14 cellular contexts compared by ENCODE assay signal in genomic region chr2:51706220-51706619, GRCh38.
DNase-seq lines count a peak whose midpoint lies in the region; TF ChIP-seq lines count a peak whose summit lies in the region.
"Had no signal": no experiment of that assay in that cellular context is flagged by ENCODE, and none has a peak within 500 bp of the region (broad histone marks: within the 10 kb centered on the region; RNA-seq: fewer than 3 reads in every experiment).

No MANE protein-coding gene starts in this region.

- H3K9me3 ChIP-seq in colonic mucosa: no peaks in the 10 kb centered on the region

- no peaks in the 10 kb centered on the region for H3K27me3 ChIP-seq in colonic mucosa

- H3K9ac ChIP-seq in colonic mucosa (ENCODE audit: low read depth in 2 of 2, low read length in 2 of 2): no peak overlapping the region

- TF ChIP-seq CTCF in colonic mucosa (IDR thresholded peaks at IDR 0.05): no peak

- no peaks in the 10 kb centered on the region for H3K36me3 ChIP-seq in colonic mucosa

- H3K27ac ChIP-seq in colonic mucosa: no peak overlapping the region

- intact Hi-C loops in colonic mucosa (cut with DNase I): no loop called here

- DNase-seq in NCI-H510A treated with DMSO at 0.1 percent for 48 hours (lab: John Stamatoyannopoulos, UW) (peak; percentile 42), NCI-H510A (lab: John Stamatoyannopoulos, UW) (no peak), NCI-H146 treated with DMSO at 0.1 percent for 48 hours (lab: John Stamatoyannopoulos, UW; ENCODE audit: unreplicated experiment) (peak; percentile 17), NCI-H524 (lab: John Stamatoyannopoulos, UW) (peak; percentile 82 to 96), myocyte (ENCODE audit: low read depth) (peak; percentile 17), colonic mucosa (no peak), mesenteric fat pad (ENCODE audit: low spot score) (no peak)
- no peak for DNase-seq in activated T-cell treated with anti-CD3 and anti-CD28 coated beads, Interleukin-2, amount 50 U/mL, for 48 hours
- DNase-seq: COR-L47, GF-D8, HCEC 1CT, NCI-H2029, SIG-M5, T-helper 17 cell had no signal

- no peak overlapping the region for H3K4me3 ChIP-seq in colonic mucosa

- no peaks in the 10 kb centered on the region for H3K4me1 ChIP-seq in colonic mucosa

Comparison
In these comparisons a context has a peak if more than half of its experiments do, and no peak if none do; other contexts are left out.
1. DNase-seq: peak in NCI-H510A treated with DMSO at 0.1 percent for 48 hours (single experiment), NCI-H146 treated with DMSO at 0.1 percent for 48 hours (single experiment), NCI-H524 (2 of 2) and myocyte (single experiment); none in NCI-H510A (single experiment), colonic mucosa (single experiment), activated T-cell treated with anti-CD3 and anti-CD28 coated beads, Interleukin-2, amount 50 U/mL, for 48 hours (0 of 2) and mesenteric fat pad (single experiment).